Comparison of ENCODE assay signal across 20 cellular contexts in the genomic region with DNA sequence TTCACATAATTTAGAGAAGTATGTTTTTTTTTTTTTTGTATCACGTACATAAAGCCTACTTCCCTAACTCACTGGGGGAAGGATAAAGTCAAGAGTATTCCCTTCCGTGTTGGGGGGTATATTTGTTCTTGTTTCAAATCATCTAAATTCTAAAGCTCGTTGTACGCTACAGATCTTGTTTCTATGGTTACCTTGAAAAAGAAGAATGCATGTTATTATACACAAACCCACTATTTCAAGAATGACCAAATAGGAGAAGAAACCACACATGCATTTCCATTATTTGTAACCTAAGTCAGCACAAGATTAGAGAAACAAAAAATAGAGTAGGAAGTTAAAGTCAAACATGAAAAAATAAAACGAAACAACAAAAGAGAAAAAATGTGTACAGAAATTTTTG.
DNase-seq lines count a peak whose midpoint lies in the region; ATAC-seq, FAIRE-seq and TF ChIP-seq lines count a peak whose summit lies in the region.
"Had no signal": no experiment of that assay in that cellular context is flagged by ENCODE, and none has a peak within 500 bp of the region (broad histone marks: within the 10 kb centered on the region; RNA-seq: fewer than 3 reads in every experiment).

No MANE protein-coding gene starts in this region.

- TF ChIP-seq POLR2A in suprapubic skin (IDR thresholded peaks at IDR 0.05) = no peak

- DNase-seq in DMS53 (lab: John Stamatoyannopoulos, UW) = peak; percentile 1
- no peak for DNase-seq in DMS53 treated with DMSO at 0.1 percent for 48 hours (lab: John Stamatoyannopoulos, UW; ENCODE audit: unreplicated experiment)
- DNase-seq in HFFc6 = peak; percentile 3
- peak; percentile 42 for DNase-seq in astrocyte (ENCODE audit: low read depth)
- no peak for DNase-seq in suprapubic skin (ENCODE audit: low spot score in 2 of 2)
- DNase-seq: CD4-positive, CD25-positive, alpha-beta regulatory T cell; CD8-positive, alpha-beta memory T cell; COR-L47; DMS153; DND-41; EL had no signal

- no peaks in the 10 kb centered on the region for H3K4me1 ChIP-seq in astrocyte (ENCODE audit: insufficient read depth, low read length)
- no peaks in the 10 kb centered on the region for H3K4me1 ChIP-seq in suprapubic skin
- H3K4me1 ChIP-seq: HAP-1 had no signal

- no peak overlapping the region for H2AFZ ChIP-seq in astrocyte (ENCODE audit: low read depth, low read length)

- no peak for TF ChIP-seq CTCF in HFFc6 (IDR thresholded peaks at IDR 0.05)
- no peak for TF ChIP-seq CTCF in astrocyte (IDR thresholded peaks at IDR 0.05; ENCODE audit: insufficient read depth, low read depth, low read length)
- TF ChIP-seq CTCF in brain (conservative IDR thresholded peaks at IDR 0.05) = no peak
- TF ChIP-seq CTCF in suprapubic skin (IDR thresholded peaks at IDR 0.05) = no peak

- H3K27ac Mint-ChIP-seq in HFFc6 (no peak overlapping the region), astrocyte (ENCODE audit: unreplicated experiment) (no peak overlapping the region), brain (peak overlapping the region in 3 of 5 experiments; percentile 18 to 41 (median 32))
- H3K27ac Mint-ChIP-seq: B cell; CD4-positive, CD25-positive, alpha-beta regulatory T cell; CD8-positive, alpha-beta memory T cell had no signal

- H3K9me3 Mint-ChIP-seq in HFFc6 (no peaks in the 10 kb centered on the region), astrocyte (ENCODE audit: unreplicated experiment) (no peaks in the 10 kb centered on the region), brain (peaks cover 0 to 4% (median 3%) of the 10 kb centered on the region in 5 experiments)

- H3K27me3 ChIP-seq in astrocyte (ENCODE audit: insufficient read depth, low read length) (no peaks in the 10 kb centered on the region), suprapubic skin (no peaks in the 10 kb centered on the region)
- H3K27me3 ChIP-seq: BLaER1 treated with 17β-estradiol and CSF1 and Interleukin-3, amounts not matched to agents 10 nM and 100 nM had no signal

- H3K4me3 ChIP-seq in astrocyte (ENCODE audit: insufficient read depth, low read depth, low read length) = no peak overlapping the region
- H3K4me3 ChIP-seq in suprapubic skin = no peak overlapping the region
- H3K4me3 ChIP-seq: BLaER1 treated with 17β-estradiol and CSF1 and Interleukin-3, amounts not matched to agents 10 nM and 100 nM; GM12878; HAP-1 had no signal

- WGBS in suprapubic skin = 83% methylated on average over 5 of the region's 5 CpGs

- no peak overlapping the region for H3K27ac ChIP-seq in astrocyte (ENCODE audit: low read depth, low read length)
- H3K27ac ChIP-seq in suprapubic skin = no peak overlapping the region
- H3K27ac ChIP-seq: 22Rv1; BLaER1 treated with 17β-estradiol and CSF1 and Interleukin-3, amounts not matched to agents 10 nM and 100 nM; HL-60 had no signal

- no peaks in the 10 kb centered on the region for H3K36me3 Mint-ChIP-seq in HFFc6 (ENCODE audit: low read depth)
- no peaks in the 10 kb centered on the region for H3K36me3 Mint-ChIP-seq in astrocyte (ENCODE audit: low read depth, unreplicated experiment)
- no peaks in the 10 kb centered on the region for H3K36me3 Mint-ChIP-seq in brain
- H3K36me3 Mint-ChIP-seq: CD4-positive, CD25-positive, alpha-beta regulatory T cell; CD8-positive, alpha-beta memory T cell had no signal

- no peak overlapping the region for H3K9ac ChIP-seq in astrocyte (ENCODE audit: low read length)
- H3K9ac ChIP-seq: BLaER1 treated with 17β-estradiol and CSF1 and Interleukin-3, amounts not matched to agents 10 nM and 100 nM had no signal

- H3K36me3 ChIP-seq in astrocyte (ENCODE audit: insufficient read depth, low read length) (no peaks in the 10 kb centered on the region), suprapubic skin (no peaks in the 10 kb centered on the region)
- H3K36me3 ChIP-seq: BLaER1 treated with 17β-estradiol and CSF1 and Interleukin-3, amounts not matched to agents 10 nM and 100 nM; HAP-1 had no signal

- no peaks in the 10 kb centered on the region for H4K20me1 ChIP-seq in astrocyte (ENCODE audit: insufficient read depth, low read length)
- H4K20me1 ChIP-seq: BLaER1 treated with 17β-estradiol and CSF1 and Interleukin-3, amounts not matched to agents 10 nM and 100 nM had no signal

- no peaks in the 10 kb centered on the region for H3K79me2 ChIP-seq in astrocyte (ENCODE audit: insufficient read depth, low read length)

- H3K4me1 Mint-ChIP-seq in HFFc6 (ENCODE audit: low read depth) (peaks cover 12% of the 10 kb centered on the region), astrocyte (ENCODE audit: low read depth, unreplicated experiment) (peaks cover 2% of the 10 kb centered on the region), brain (peaks cover 21% of the 10 kb centered on the region)
- H3K4me1 Mint-ChIP-seq: B cell; CD4-positive, CD25-positive, alpha-beta regulatory T cell; CD8-positive, alpha-beta memory T cell had no signal

- no peaks in the 10 kb centered on the region; the same call in 1 of the 2 replicates for H3K27me3 Mint-ChIP-seq in HFFc6 (ENCODE audit: insufficient read depth)
- H3K27me3 Mint-ChIP-seq in astrocyte (ENCODE audit: low read depth, unreplicated experiment) = no peaks in the 10 kb centered on the region
- H3K27me3 Mint-ChIP-seq in brain = no peaks in the 10 kb centered on the region
- H3K27me3 Mint-ChIP-seq: B cell; CD4-positive, CD25-positive, alpha-beta regulatory T cell; CD8-positive, alpha-beta memory T cell had no signal

- H3K9me3 ChIP-seq in astrocyte (ENCODE audit: insufficient read depth, low read depth, low read length) = no peaks in the 10 kb centered on the region
- peaks cover 3% of the 10 kb centered on the region for H3K9me3 ChIP-seq in suprapubic skin
- H3K9me3 ChIP-seq: HAP-1 had no signal

- no peak for TF ChIP-seq EP300 in suprapubic skin (IDR thresholded peaks at IDR 0.05)

- no peak overlapping the region for H3K4me3 Mint-ChIP-seq in HFFc6
- H3K4me3 Mint-ChIP-seq in astrocyte (ENCODE audit: unreplicated experiment) = no peak overlapping the region
- no peak overlapping the region for H3K4me3 Mint-ChIP-seq in brain
- H3K4me3 Mint-ChIP-seq: B cell; CD4-positive, CD25-positive, alpha-beta regulatory T cell; CD8-positive, alpha-beta memory T cell had no signal

- no peak overlapping the region for H3K4me2 ChIP-seq in astrocyte (ENCODE audit: low read length)
- H3K4me2 ChIP-seq: BLaER1 treated with 17β-estradiol and CSF1 and Interleukin-3, amounts not matched to agents 10 nM and 100 nM had no signal

- ATAC-seq in GM19452 (IDR thresholded peaks at IDR 0.05; ENCODE audit: unreplicated experiment) = no peak
- ATAC-seq in HG03159 (IDR thresholded peaks at IDR 0.05; ENCODE audit: unreplicated experiment) = no peak
- ATAC-seq: GM12878 had no signal

- FAIRE-seq in astrocyte (lab: Jason Lieb, UNC) = no peak
- FAIRE-seq: GM12878 had no signal

Comparison
In these comparisons a context has a peak if more than half of its experiments do, and no peak if none do; other contexts are left out.
1. DNase-seq: peak in DMS53 (single experiment), HFFc6 (single experiment) and astrocyte (single experiment); none in DMS53 treated with DMSO at 0.1 percent for 48 hours (single experiment) and suprapubic skin (0 of 2).
2. H3K27ac Mint-ChIP-seq: peak in brain (3 of 5); none in HFFc6 (single experiment) and astrocyte (single experiment).